8 cellular contexts compared by ENCODE assay signal in the genomic region with DNA sequence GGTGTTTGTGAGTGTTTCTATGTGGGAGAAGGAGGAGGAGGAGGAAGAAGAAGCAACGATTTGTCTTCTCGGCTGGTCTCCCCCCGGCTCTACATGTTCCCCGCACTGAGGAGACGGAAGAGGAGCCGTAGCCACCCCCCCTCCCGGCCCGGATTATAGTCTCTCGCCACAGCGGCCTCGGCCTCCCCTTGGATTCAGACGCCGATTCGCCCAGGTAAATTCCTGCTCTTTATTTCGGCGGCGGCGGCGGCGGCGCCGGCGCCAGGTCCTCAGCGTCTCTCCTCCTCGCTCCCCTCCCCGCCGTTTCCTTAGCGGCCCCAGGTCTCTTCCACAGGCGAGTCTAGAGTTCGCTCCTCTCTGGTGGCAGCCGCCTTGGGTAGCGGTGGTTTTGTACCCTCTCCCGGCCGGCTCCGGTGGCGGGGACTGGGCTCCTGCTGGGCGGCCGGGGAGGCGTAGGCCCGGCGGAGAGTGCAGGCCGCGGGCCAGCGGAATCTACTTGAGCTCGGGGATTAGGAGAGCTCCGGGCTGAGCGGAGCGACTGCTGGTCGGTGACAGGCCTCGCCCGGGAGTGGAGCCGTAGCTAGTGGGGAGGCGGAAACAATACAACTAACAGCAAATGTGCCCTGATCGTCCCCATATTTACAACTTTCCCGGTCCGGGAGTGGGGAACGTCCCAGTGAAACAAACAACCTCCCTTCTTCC. TPM values are rescaled to one million over a fixed set of nuclear protein-coding genes. Genes with fewer than 3 reads are reported as not detected.
DNase-seq lines count a peak whose midpoint lies in the region; ATAC-seq and TF ChIP-seq lines count a peak whose summit lies in the region.

No MANE protein-coding gene starts in this region.

- ATAC-seq in GM18909 (IDR thresholded peaks at IDR 0.05; ENCODE audit: poor library complexity, unreplicated experiment) (peak; percentile 27), HG03439 (IDR thresholded peaks at IDR 0.05; ENCODE audit: unreplicated experiment) (peak; percentile 18)

- peak overlapping the region; percentile 97 to 98 for H3K27ac ChIP-seq in mucosa of rectum (ENCODE audit: low read depth in 2 of 2, low read length in 2 of 2)

- H3K4me1 ChIP-seq in mucosa of rectum (ENCODE audit: control insufficient read depth in 2 of 2, insufficient read depth in 2 of 2, low read length in 2 of 2), result peaks cover 21 to 22% of the 10 kb centered on the region in 2 donors

- no peaks in the 10 kb centered on the region for H3K9me3 ChIP-seq in mucosa of rectum (ENCODE audit: control insufficient read depth in 2 of 2, low read length in 2 of 2)

- no peaks in the 10 kb centered on the region for H3K36me3 ChIP-seq in mucosa of rectum (ENCODE audit: control insufficient read depth in 2 of 2, insufficient read depth in 2 of 2, low read length in 2 of 2)

- peak overlapping the region; percentile 90 to 92 for H3K9ac ChIP-seq in mucosa of rectum (ENCODE audit: low read depth in 1 of 2, low read length in 2 of 2)

- DNase-seq in A172 (ENCODE audit: low spot score) (peak; percentile 38), NCI-H82 (lab: John Stamatoyannopoulos, UW) (peak; percentile 82), activated T-cell treated with anti-CD3 and anti-CD28 coated beads for 24 hours (ENCODE audit: low read depth) (peak; percentile 38), epithelial cell of proximal tubule (ENCODE audit: low read depth) (no peak)
- DNase-seq in stimulated activated CD8-positive, alpha-beta memory T cell treated with anti-CD3 and anti-CD28 coated beads, Interleukin-4, amount 100 ng/mL, for 4 hours (ENCODE audit: low read depth in 2 of 2, low spot score in 1 of 2), result peak; percentile 27 to 30

- H3K27me3 ChIP-seq in mucosa of rectum (ENCODE audit: control insufficient read depth in 2 of 2, insufficient read depth in 2 of 2, low read length in 2 of 2), result no peaks in the 10 kb centered on the region

- H3K4me3 ChIP-seq in epithelial cell of proximal tubule (ENCODE audit: low read depth, low read length) (peak overlapping the region; percentile 85), mucosa of rectum (ENCODE audit: low read length in 2 of 2) (peak overlapping the region; percentile 96 to 99)

- TF ChIP-seq CTCF in epithelial cell of proximal tubule (conservative IDR thresholded peaks at IDR 0.05; ENCODE audit: low read depth, low read length), result no peak

RNA-seq across cellular contexts. Expression of a gene that starts 0.5 kb away (rescaled TPM):
- 12.3 and 12.9 TPM in 2 replicates for total RNA-seq in A172 (2014; rRNA removed; shearing (Covaris generic))
- total RNA-seq in epithelial cell of proximal tubule, result 6.4 and 6.9 TPM in 2 replicates
